In the genomic region with DNA sequence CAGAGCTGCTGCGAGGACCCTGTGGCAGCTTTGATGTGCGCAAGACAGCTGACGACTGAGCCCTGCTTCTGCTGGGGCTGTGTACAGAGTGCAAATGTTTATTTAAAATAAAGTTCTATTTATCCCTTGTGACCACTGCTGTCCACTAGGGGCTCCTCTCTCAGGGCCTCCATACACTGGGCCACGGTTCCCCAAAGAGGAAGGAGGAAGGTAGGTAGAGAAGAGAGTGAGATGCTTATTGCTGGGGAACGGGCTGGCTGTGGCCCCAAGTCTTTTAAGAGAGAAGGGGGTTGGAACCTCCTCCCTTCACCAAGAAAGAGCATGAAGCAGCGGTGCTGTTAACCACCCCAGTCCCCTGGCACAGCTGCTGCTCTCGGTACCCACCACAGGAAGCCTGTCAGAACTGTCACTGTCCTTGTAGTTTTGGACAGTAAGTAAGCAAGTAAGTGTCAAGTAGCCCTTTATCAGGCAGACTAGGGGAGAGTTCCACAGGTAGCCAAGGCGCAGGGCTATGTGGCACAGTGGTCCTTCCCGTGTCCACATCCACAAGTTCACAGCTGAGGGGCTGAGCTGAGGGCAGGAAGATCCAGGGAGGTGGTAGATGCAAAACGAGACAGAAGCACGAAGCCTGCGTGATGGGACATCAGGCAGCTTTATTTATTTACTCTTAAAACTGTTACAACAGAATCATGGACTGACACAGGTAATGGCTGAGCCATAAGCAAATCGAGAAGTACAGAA, we compare ENCODE assay signal across 8 cellular contexts. TPM values are rescaled to one million over a fixed set of nuclear protein-coding genes. Genes with fewer than 3 reads are reported as not detected.
A peak's percentile ranks its signal among the peaks of the same experiment; 100 is the strongest.
DNase-seq lines count a peak whose midpoint lies in the region; ATAC-seq and TF ChIP-seq lines count a peak whose summit lies in the region.

No MANE protein-coding gene starts in this region.

- H3K36me3 Mint-ChIP-seq in activated naive CD8-positive, alpha-beta T cell treated with anti-CD3 and anti-CD28 coated beads, Interleukin-2, amount 10 ng/mL, durations not matched to agents 7 days and 5 days: peaks cover 8% of the 10 kb centered on the region
- peaks cover 5% of the 10 kb centered on the region for H3K36me3 Mint-ChIP-seq in activated naive CD8-positive, alpha-beta T cell treated with anti-CD3 and anti-CD28 coated beads for 36 hours

- H3K4me3 Mint-ChIP-seq in activated naive CD8-positive, alpha-beta T cell treated with anti-CD3 and anti-CD28 coated beads, Interleukin-2, amount 10 ng/mL, durations not matched to agents 7 days and 5 days: no peak overlapping the region
- H3K4me3 Mint-ChIP-seq in activated naive CD8-positive, alpha-beta T cell treated with anti-CD3 and anti-CD28 coated beads for 36 hours: no peak overlapping the region

- no peaks in the 10 kb centered on the region for H3K9me3 Mint-ChIP-seq in activated naive CD8-positive, alpha-beta T cell treated with anti-CD3 and anti-CD28 coated beads, Interleukin-2, amount 10 ng/mL, durations not matched to agents 7 days and 5 days
- H3K9me3 Mint-ChIP-seq in activated naive CD8-positive, alpha-beta T cell treated with anti-CD3 and anti-CD28 coated beads for 36 hours: no peaks in the 10 kb centered on the region

- H3K4me3 ChIP-seq in SU-DHL-6 (ENCODE audit: insufficient read depth, low read length, poor library complexity, severe bottlenecking) (no peak overlapping the region), heart left ventricle (no peak overlapping the region), upper lobe of right lung (no peak overlapping the region)

- WGBS in heart left ventricle, 4 donors: 72 to 78% (median 74%) methylated on average over 12 to 13 of the region's 13 CpGs

- peak; percentile 12 for ATAC-seq in activated naive CD8-positive, alpha-beta T cell treated with anti-CD3 and anti-CD28 coated beads, Interleukin-2, amount 10 ng/mL, durations not matched to agents 7 days and 5 days (ENCODE audit: low read depth)
- ATAC-seq in heart left ventricle (peak in 2 of 4 donors; percentile 3 to 21), upper lobe of right lung (peak; percentile 28), HG03196 (IDR thresholded peaks at IDR 0.05; ENCODE audit: unreplicated experiment) (no peak), GM18907 (IDR thresholded peaks at IDR 0.05; ENCODE audit: unreplicated experiment) (no peak)

- no peak for DNase-seq in activated naive CD8-positive, alpha-beta T cell treated with anti-CD3 and anti-CD28 coated beads, Interleukin-2, amount 10 ng/mL, durations not matched to agents 7 days and 5 days
- no peak for DNase-seq in activated naive CD8-positive, alpha-beta T cell treated with anti-CD3 and anti-CD28 coated beads for 36 hours
- no peak for DNase-seq in heart left ventricle
- DNase-seq in upper lobe of right lung: no peak
- DNase-seq in stimulated activated CD4-positive, alpha-beta T cell treated with anti-CD3 and anti-CD28 coated beads, Interleukin-2, amount 100 ng/mL, for 24 hours: no peak

- H3K27ac Mint-ChIP-seq in activated naive CD8-positive, alpha-beta T cell treated with anti-CD3 and anti-CD28 coated beads, Interleukin-2, amount 10 ng/mL, durations not matched to agents 7 days and 5 days: peak overlapping the region; percentile 73
- H3K27ac Mint-ChIP-seq in activated naive CD8-positive, alpha-beta T cell treated with anti-CD3 and anti-CD28 coated beads for 36 hours: no peak overlapping the region

- no peaks in the 10 kb centered on the region for H3K4me1 Mint-ChIP-seq in activated naive CD8-positive, alpha-beta T cell treated with anti-CD3 and anti-CD28 coated beads, Interleukin-2, amount 10 ng/mL, durations not matched to agents 7 days and 5 days
- H3K4me1 Mint-ChIP-seq in activated naive CD8-positive, alpha-beta T cell treated with anti-CD3 and anti-CD28 coated beads for 36 hours: no peaks in the 10 kb centered on the region

- no peak overlapping the region for H3K9ac ChIP-seq in SU-DHL-6 (ENCODE audit: low read length)

- no peaks in the 10 kb centered on the region for H3K79me2 ChIP-seq in SU-DHL-6 (ENCODE audit: insufficient read depth, low read length)

- H3K9me3 ChIP-seq in SU-DHL-6 (ENCODE audit: insufficient read depth, low read length) (no peaks in the 10 kb centered on the region), heart left ventricle (no peaks in the 10 kb centered on the region), upper lobe of right lung (no peaks in the 10 kb centered on the region)

- TF ChIP-seq CTCF in SU-DHL-6 (IDR thresholded peaks at IDR 0.05; ENCODE audit: insufficient read depth, low read length, poor library complexity, severe bottlenecking): peak; percentile 10
- peak in 10 of 12 donors; percentile 9 to 41 (median 20) for TF ChIP-seq CTCF in heart left ventricle (IDR thresholded peaks at IDR 0.05)
- TF ChIP-seq CTCF in upper lobe of right lung (IDR thresholded peaks at IDR 0.05): peak; percentile 29

- no peaks in the 10 kb centered on the region for H3K27me3 Mint-ChIP-seq in activated naive CD8-positive, alpha-beta T cell treated with anti-CD3 and anti-CD28 coated beads, Interleukin-2, amount 10 ng/mL, durations not matched to agents 7 days and 5 days
- no peaks in the 10 kb centered on the region for H3K27me3 Mint-ChIP-seq in activated naive CD8-positive, alpha-beta T cell treated with anti-CD3 and anti-CD28 coated beads for 36 hours

- intact Hi-C loops in heart left ventricle (cut with DNase I): no loop called here
- intact Hi-C loops in upper lobe of right lung (cut with DNase I): no loop called here

- H3K4me1 ChIP-seq in heart left ventricle (peaks cover 0 to 8% (median 0%) of the 10 kb centered on the region in 12 donors), upper lobe of right lung (no peaks in the 10 kb centered on the region)

- H2AFZ ChIP-seq in SU-DHL-6 (ENCODE audit: low read depth, low read length, severe bottlenecking): no peak overlapping the region

- H3K36me3 ChIP-seq in SU-DHL-6 (ENCODE audit: low read length): no peaks in the 10 kb centered on the region
- peaks cover 0 to 100% (median 97%) of the 10 kb centered on the region in 9 donors for H3K36me3 ChIP-seq in heart left ventricle
- H3K36me3 ChIP-seq in upper lobe of right lung: peaks cover 89% of the 10 kb centered on the region

- no peak overlapping the region for H3K4me2 ChIP-seq in SU-DHL-6 (ENCODE audit: low read depth, low read length, poor library complexity, severe bottlenecking)

- no peaks in the 10 kb centered on the region for H3K9me2 ChIP-seq in SU-DHL-6 (replicated peaks; ENCODE audit: insufficient read depth, low read length)

- H3K27me3 ChIP-seq in SU-DHL-6 (ENCODE audit: low read length) (no peaks in the 10 kb centered on the region), heart left ventricle (no peaks in the 10 kb centered on the region), upper lobe of right lung (no peaks in the 10 kb centered on the region)

- POLR2A ChIA-PET in activated naive CD8-positive, alpha-beta T cell treated with anti-CD3 and anti-CD28 coated beads, Interleukin-2, amount 10 ng/mL, durations not matched to agents 7 days and 5 days (lab: Charles Lee): interaction anchor here (1.0 kb wide), 1 partner anchor 25 kb away, joined by 3 read pairs; no protein-coding TSS in a partner anchor

- TF ChIP-seq POLR2A in heart left ventricle (IDR thresholded peaks at IDR 0.05): no peak

- no peaks in the 10 kb centered on the region for H4K20me1 ChIP-seq in SU-DHL-6 (ENCODE audit: low read depth, low read length)

- no peak overlapping the region for H3K27ac ChIP-seq in SU-DHL-6 (ENCODE audit: low read depth, low read length)
- H3K27ac ChIP-seq in heart left ventricle: peak overlapping the region in 1 of 12 donors; percentile 8
- H3K27ac ChIP-seq in upper lobe of right lung: no peak overlapping the region

- H3F3A ChIP-seq in SU-DHL-6 (ENCODE audit: insufficient read depth): no peaks in the 10 kb centered on the region; the same call in 1 of the 2 replicates

RNA-seq across cellular contexts. Expression of gene DHX30, which starts 47.3 kb away (rescaled TPM):
- total RNA-seq in activated naive CD8-positive, alpha-beta T cell treated with anti-CD3 and anti-CD28 coated beads, Interleukin-2, amount 10 ng/mL, durations not matched to agents 7 days and 5 days: 10 to 100 TPM; 76.7 to 78.1 TPM
- 100 to 1,000 TPM; 105 to 110 TPM for total RNA-seq in activated naive CD8-positive, alpha-beta T cell treated with anti-CD3 and anti-CD28 coated beads for 36 hours
- total RNA-seq in heart left ventricle (10 to 100 TPM; 41.2 to 74.4 (median 49.4) TPM), upper lobe of right lung (62.0 TPM)
- polyA plus RNA-seq in heart left ventricle: 10 to 100 TPM; 30.7 to 56.3 TPM

Comparison
In these comparisons a context has a peak if more than half of its experiments do, and no peak if none do; other contexts are left out.
1. ATAC-seq: peak in activated naive CD8-positive, alpha-beta T cell treated with anti-CD3 and anti-CD28 coated beads, Interleukin-2, amount 10 ng/mL, durations not matched to agents 7 days and 5 days (single experiment) and upper lobe of right lung (single experiment); none in HG03196 (single experiment) and GM18907 (single experiment).
2. Peak in every context shown above with its lines, with median percentiles within 50 percentile points of each other: CTCF ChIP-seq.